In genomic region chr9:136903041-136903554, GRCh38 we compare ENCODE assay signal across 10 cellular contexts. TPM values are rescaled to one million over a fixed set of nuclear protein-coding genes. Genes with fewer than 3 reads are reported as not detected.
A peak's percentile ranks its signal among the peaks of the same experiment; 100 is the strongest.
DNase-seq lines count a peak whose midpoint lies in the region; ATAC-seq and TF ChIP-seq lines count a peak whose summit lies in the region.
"Had no signal": no experiment of that assay in that cellular context is flagged by ENCODE, and none has a peak within 500 bp of the region (broad histone marks: within the 10 kb centered on the region; RNA-seq: fewer than 3 reads in every experiment).

No MANE protein-coding gene starts in this region.

- no peak overlapping the region for H3K4me2 ChIP-seq in mammary epithelial cell (ENCODE audit: insufficient read depth, low read depth, low read length)

- no peaks in the 10 kb centered on the region for H4K20me1 ChIP-seq in mammary epithelial cell (ENCODE audit: insufficient read depth, low read length)

- DNase-seq in activated CD8-positive, alpha-beta memory T cell treated with anti-CD3 and anti-CD28 coated beads, Interleukin-2, amount 10 ng/mL, durations not matched to agents 7 days and 5 days, result no peak
- DNase-seq in activated CD8-positive, alpha-beta memory T cell treated with anti-CD3 and anti-CD28 coated beads, Interleukin-2, amount 50 U/mL, for 4 hours, result no peak
- DNase-seq in mammary epithelial cell (no peak), mucosa of descending colon (peak in 2 of 3 donors; percentile 57 to 58), transverse colon (no peak), endodermal cell (no peak)
- DNase-seq: NK-92 treated with Interleukin-12 subunit alpha and Interleukin-12 subunit beta, amount 100 ng/mL, for 24 hours had no signal

- peaks cover 34% of the 10 kb centered on the region for H3K79me2 ChIP-seq in mammary epithelial cell (ENCODE audit: insufficient read depth, low read length)

- no peaks in the 10 kb centered on the region for H3K27me3 Mint-ChIP-seq in activated CD8-positive, alpha-beta memory T cell treated with anti-CD3 and anti-CD28 coated beads, Interleukin-2, amount 10 ng/mL, durations not matched to agents 7 days and 5 days
- no peaks in the 10 kb centered on the region for H3K27me3 Mint-ChIP-seq in endodermal cell (ENCODE audit: insufficient read depth)

- no peak overlapping the region for H3K4me3 Mint-ChIP-seq in activated CD8-positive, alpha-beta memory T cell treated with anti-CD3 and anti-CD28 coated beads, Interleukin-2, amount 10 ng/mL, durations not matched to agents 7 days and 5 days
- no peak overlapping the region for H3K4me3 Mint-ChIP-seq in endodermal cell

- CTCF ChIA-PET in activated CD8-positive, alpha-beta memory T cell treated with anti-CD3 and anti-CD28 coated beads, Interleukin-2, amount 10 ng/mL, durations not matched to agents 7 days and 5 days (lab: Charles Lee), result interaction anchor here (0.7 to 2.3 kb wide), 8 partner anchors 22 to 132 kb away, joined by 3 to 14 read pairs (median 6); partner anchors contain the start of genes AJM1, C8G and FBXW5
- CTCF ChIA-PET in mammary epithelial cell (lab: Charles Lee; ENCODE audit: low non-redundant PET), result no interaction called here

- H3K4me1 ChIP-seq in mammary epithelial cell (ENCODE audit: insufficient read depth, low read length) (peaks cover 33% of the 10 kb centered on the region), mucosa of descending colon (ENCODE audit: low read depth) (peaks cover 55% of the 10 kb centered on the region), transverse colon (peaks cover 32 to 61% (median 49%) of the 10 kb centered on the region in 4 donors), endodermal cell (ENCODE audit: control insufficient read depth, insufficient read depth, low read length) (no peaks in the 10 kb centered on the region)

- no peak for TF ChIP-seq POLR2A in transverse colon (IDR thresholded peaks at IDR 0.05)

- H3K27ac Mint-ChIP-seq in activated CD8-positive, alpha-beta memory T cell treated with anti-CD3 and anti-CD28 coated beads, Interleukin-2, amount 10 ng/mL, durations not matched to agents 7 days and 5 days, result peak overlapping the region; percentile 90
- H3K27ac Mint-ChIP-seq in endodermal cell, result no peak overlapping the region

- H3K4me3 ChIP-seq in mammary epithelial cell (replicated peaks in 1 of 3; ENCODE audit: insufficient read depth in 1 of 3, low read depth in 2 of 3, low read length in 3 of 3), result no peak overlapping the region
- H3K4me3 ChIP-seq in mucosa of descending colon, result no peak overlapping the region
- peak overlapping the region in 1 of 4 donors; percentile 2 for H3K4me3 ChIP-seq in transverse colon
- no peak overlapping the region for H3K4me3 ChIP-seq in endodermal cell (ENCODE audit: low read length)

- no peak for ATAC-seq in activated CD8-positive, alpha-beta memory T cell treated with anti-CD3 and anti-CD28 coated beads, Interleukin-2, amount 10 ng/mL, durations not matched to agents 7 days and 5 days
- peak; percentile 6 for ATAC-seq in mucosa of descending colon
- no peak for ATAC-seq in GM18907 (IDR thresholded peaks at IDR 0.05; ENCODE audit: unreplicated experiment)
- no peak for ATAC-seq in HG03521 (IDR thresholded peaks at IDR 0.05; ENCODE audit: unreplicated experiment)

- H3K36me3 ChIP-seq in mammary epithelial cell (ENCODE audit: insufficient read depth, low read length) (peaks cover 2% of the 10 kb centered on the region), mucosa of descending colon (ENCODE audit: low read depth) (no peaks in the 10 kb centered on the region), transverse colon (peaks cover 0 to 1% (median under 1%) of the 10 kb centered on the region in 4 donors), endodermal cell (ENCODE audit: control insufficient read depth, insufficient read depth, low read length) (peaks cover 87% of the 10 kb centered on the region)

- H2AFZ ChIP-seq in mammary epithelial cell (ENCODE audit: low read depth, low read length), result no peak overlapping the region

- H3K27ac ChIP-seq in mammary epithelial cell (ENCODE audit: insufficient read depth, low read depth, low read length) (peak overlapping the region; percentile 94), transverse colon (peak overlapping the region; percentile 84 to 93 (median 90)), endodermal cell (ENCODE audit: low read depth, low read length) (no peak overlapping the region)

- dilution Hi-C loops in mammary epithelial cell (cut with HindIII; ENCODE audit: low sequenced_read_pairs), result loop anchor here (5.0 kb wide), 1 partner anchor 61 kb away; the partner anchor contains the start of gene AJM1

- intact Hi-C loops in mammary epithelial cell (cut with micrococcal nuclease) (loop anchor here (5.0 kb wide), 2 partner anchors 36 to 111 kb away; partner anchors contain the start of genes EDF1 and TMEM141), mucosa of descending colon (cut with DNase I, micrococcal nuclease) (no loop called here), transverse colon (cut with DNase I; ENCODE audit: low total_unique reads) (no loop called here)

- no peaks in the 10 kb centered on the region for H3K9me3 Mint-ChIP-seq in activated CD8-positive, alpha-beta memory T cell treated with anti-CD3 and anti-CD28 coated beads, Interleukin-2, amount 10 ng/mL, durations not matched to agents 7 days and 5 days (ENCODE audit: low read depth)
- no peaks in the 10 kb centered on the region for H3K9me3 Mint-ChIP-seq in endodermal cell

- H3K4me1 Mint-ChIP-seq in activated CD8-positive, alpha-beta memory T cell treated with anti-CD3 and anti-CD28 coated beads, Interleukin-2, amount 10 ng/mL, durations not matched to agents 7 days and 5 days, result peaks cover 43% of the 10 kb centered on the region
- H3K4me1 Mint-ChIP-seq in endodermal cell, result no peaks in the 10 kb centered on the region

- peaks cover 62% of the 10 kb centered on the region for H3K36me3 Mint-ChIP-seq in activated CD8-positive, alpha-beta memory T cell treated with anti-CD3 and anti-CD28 coated beads, Interleukin-2, amount 10 ng/mL, durations not matched to agents 7 days and 5 days
- peaks cover 73% of the 10 kb centered on the region for H3K36me3 Mint-ChIP-seq in endodermal cell (ENCODE audit: low read depth)

- in situ Hi-C loops in mammary epithelial cell (cut with MboI; ENCODE audit: low sequenced_read_pairs in 2 of 2) (no loop called here), transverse colon (cut with MboI; ENCODE audit: low pct_ligation_motif_present in 1 of 4, low pct_unique_long_range_greater_than_20kb in 1 of 4, low sequenced_read_pairs in 3 of 4) (no loop called here)

- BruUV-seq in mammary epithelial cell (replicated peaks; lab: Mats Ljungman, UMichigan), result no TSS peak

- WGBS in mammary epithelial cell (ENCODE audit: low coverage, missing lambda C conversion rate), result 56% methylated on average over 12 of the region's 12 CpGs
- 40% methylated on average over 12 of the region's 12 CpGs; no CpG with 5 or more reads in 1 of the 2 donors for WGBS in transverse colon (ENCODE audit: low coverage in 1 of 2), 2 donors
- WGBS in endodermal cell (ENCODE audit: insufficient coverage in 1 of 2, insufficient read length in 1 of 2), 2 experiments, result 93% methylated on average over 11 to 12 of the region's 12 CpGs

- H3K9me3 ChIP-seq in mammary epithelial cell (replicated peaks; ENCODE audit: insufficient read depth, low read length) (no peaks in the 10 kb centered on the region), mucosa of descending colon (no peaks in the 10 kb centered on the region), transverse colon (no peaks in the 10 kb centered on the region), endodermal cell (ENCODE audit: control insufficient read depth, low read length) (no peaks in the 10 kb centered on the region)

- H3K27me3 ChIP-seq in mammary epithelial cell (ENCODE audit: insufficient read depth, low read length) (no peaks in the 10 kb centered on the region), transverse colon (no peaks in the 10 kb centered on the region), endodermal cell (ENCODE audit: control insufficient read depth, insufficient read depth, low read length, poor library complexity, severe bottlenecking) (no peaks in the 10 kb centered on the region)

- H3K9ac ChIP-seq in mammary epithelial cell (ENCODE audit: insufficient read depth, low read length), result no peak overlapping the region
- H3K9ac ChIP-seq in endodermal cell (ENCODE audit: extremely low read depth, low read length, poor library complexity, severe bottlenecking), result no peak overlapping the region

- no peak for TF ChIP-seq EP300 in transverse colon (IDR thresholded peaks at IDR 0.05; ENCODE audit: low read depth)

- no peak for TF ChIP-seq CTCF in mammary epithelial cell (conservative IDR thresholded peaks at IDR 0.05 in 1 of 2, IDR thresholded peaks at IDR 0.05 in 1 of 2; ENCODE audit: extremely low read depth in 1 of 2, insufficient read depth in 1 of 2, low read depth in 1 of 2, low read length in 2 of 2)
- no peak for TF ChIP-seq CTCF in mucosa of descending colon (IDR thresholded peaks at IDR 0.05)
- TF ChIP-seq CTCF in transverse colon (IDR thresholded peaks at IDR 0.05), result no peak
- TF ChIP-seq CTCF in endodermal cell (conservative IDR thresholded peaks at IDR 0.05), result no peak

RNA-seq across cellular contexts. Expression of gene TRAF2, which starts 16.8 kb away (rescaled TPM):
- 10 to 100 TPM; 58.4 to 67.6 TPM for total RNA-seq in activated CD8-positive, alpha-beta memory T cell treated with anti-CD3 and anti-CD28 coated beads, Interleukin-2, amount 10 ng/mL, durations not matched to agents 7 days and 5 days
- 10 to 100 TPM in 1 of 2 donors, 1 to 10 TPM in 1; 8.3 to 27.8 TPM for total RNA-seq in mammary epithelial cell
- 18.4 TPM for polyA plus RNA-seq in mammary epithelial cell
- polyA minus RNA-seq in mammary epithelial cell, result 24.0 TPM
- 10 to 100 TPM; 19.6 to 28.2 (median 21.1) TPM for total RNA-seq in mucosa of descending colon
- total RNA-seq in transverse colon, result 10 to 100 TPM; 12.5 to 60.6 (median 13.8) TPM
- total RNA-seq in endodermal cell, result 10 to 100 TPM; 45.9 to 55.1 TPM
- polyA plus RNA-seq in endodermal cell (2013, experiment 1 of 2), result 20.1 TPM
- 20.4 TPM for polyA plus RNA-seq in endodermal cell (2013, experiment 2 of 2)

RNA-seq across cellular contexts. Expression of gene EDF1, which starts 37.0 kb away (rescaled TPM):
- total RNA-seq in activated CD8-positive, alpha-beta memory T cell treated with anti-CD3 and anti-CD28 coated beads, Interleukin-2, amount 10 ng/mL, durations not matched to agents 7 days and 5 days, result 100 to 1,000 TPM; 283 to 360 TPM
- total RNA-seq in mammary epithelial cell (100 to 1,000 TPM; 146 to 357 TPM), mucosa of descending colon (100 to 1,000 TPM; 311 to 445 (median 397) TPM), transverse colon (100 to 1,000 TPM; 353 to 618 (median 555) TPM), endodermal cell (100 to 1,000 TPM; 326 to 339 TPM)
- polyA plus RNA-seq in mammary epithelial cell, result 322 TPM
- polyA minus RNA-seq in mammary epithelial cell, result 138 TPM
- 226 TPM for polyA plus RNA-seq in endodermal cell (2013, experiment 1 of 2)
- 225 TPM for polyA plus RNA-seq in endodermal cell (2013, experiment 2 of 2)

RNA-seq across cellular contexts. Expression of gene FBXW5, which starts 41.4 kb away (rescaled TPM):
- total RNA-seq in activated CD8-positive, alpha-beta memory T cell treated with anti-CD3 and anti-CD28 coated beads, Interleukin-2, amount 10 ng/mL, durations not matched to agents 7 days and 5 days, result 100 to 1,000 TPM; 106 to 107 TPM
- 100 to 1,000 TPM in 1 of 2 donors, 10 to 100 TPM in 1; 79.7 to 107 TPM for total RNA-seq in mammary epithelial cell
- 72.2 TPM for polyA plus RNA-seq in mammary epithelial cell
- 54.9 TPM for polyA minus RNA-seq in mammary epithelial cell
- total RNA-seq in mucosa of descending colon, result 100 to 1,000 TPM; 127 to 197 (median 142) TPM
- 100 to 1,000 TPM; 294 to 820 (median 446) TPM for total RNA-seq in transverse colon
- 10 to 100 TPM; 64.2 to 76.5 TPM for total RNA-seq in endodermal cell
- 50.4 TPM for polyA plus RNA-seq in endodermal cell (2013, experiment 1 of 2)
- polyA plus RNA-seq in endodermal cell (2013, experiment 2 of 2), result 46.9 TPM

RNA-seq across cellular contexts. Expression of gene C8G, which starts 41.9 kb away (rescaled TPM):
- 1 to 10 TPM in 1 of 2 experiments, not detected in 1; 1.7 TPM for total RNA-seq in activated CD8-positive, alpha-beta memory T cell treated with anti-CD3 and anti-CD28 coated beads, Interleukin-2, amount 10 ng/mL, durations not matched to agents 7 days and 5 days
- total RNA-seq in mammary epithelial cell (1 to 10 TPM in 1 of 2 donors, under 1 TPM in 1; 0.50 to 2.8 TPM), mucosa of descending colon (10 to 100 TPM in 2 of 3 donors, 1 to 10 TPM in 1; 3.2 to 15.4 (median 10.4) TPM), transverse colon (1 to 10 TPM in 3 of 4 donors, not detected in 1; 4.3 to 7.9 (median 6.4) TPM), endodermal cell (1 to 10 TPM; 1.2 to 1.6 TPM)
- 0.39 TPM for polyA plus RNA-seq in mammary epithelial cell
- polyA minus RNA-seq in mammary epithelial cell, result not detected
- not detected for polyA plus RNA-seq in endodermal cell (2013, experiment 1 of 2)
- not detected for polyA plus RNA-seq in endodermal cell (2013, experiment 2 of 2)
- total RNA-seq: dermis blood vessel endothelial cell had no signal

RNA-seq across cellular contexts. Expression of gene LCN12, which starts 49.0 kb away (rescaled TPM):
- 1 to 10 TPM in 1 of 2 experiments, under 1 TPM in 1; 0.68 to 1.2 TPM for total RNA-seq in activated CD8-positive, alpha-beta memory T cell treated with anti-CD3 and anti-CD28 coated beads, Interleukin-2, amount 10 ng/mL, durations not matched to agents 7 days and 5 days
- total RNA-seq in mammary epithelial cell, result under 1 TPM in 1 of 2 donors, not detected in 1; 0.68 TPM
- polyA plus RNA-seq in mammary epithelial cell, result 0.09 TPM
- not detected for polyA minus RNA-seq in mammary epithelial cell
- 10 to 100 TPM in 1 of 3 donors, 1 to 10 TPM in 2; 6.8 to 10.7 (median 7.6) TPM for total RNA-seq in mucosa of descending colon
- total RNA-seq in transverse colon, result 10 to 100 TPM in 1 of 4 donors, 1 to 10 TPM in 3; 1.2 to 52.7 (median 5.5) TPM
- 1 to 10 TPM; 2.1 to 4.4 TPM for total RNA-seq in endodermal cell
- polyA plus RNA-seq in endodermal cell (2013, experiment 1 of 2), result 0.85 TPM
- polyA plus RNA-seq in endodermal cell (2013, experiment 2 of 2), result 0.41 TPM
- total RNA-seq: dermis blood vessel endothelial cell had no signal

Comparison
In these comparisons a context has a peak if more than half of its experiments do, and no peak if none do; other contexts are left out.
1. DNase-seq: peak in mucosa of descending colon (2 of 3); none in activated CD8-positive, alpha-beta memory T cell treated with anti-CD3 and anti-CD28 coated beads, Interleukin-2, amount 10 ng/mL, durations not matched to agents 7 days and 5 days (single experiment), activated CD8-positive, alpha-beta memory T cell treated with anti-CD3 and anti-CD28 coated beads, Interleukin-2, amount 50 U/mL, for 4 hours (single experiment), mammary epithelial cell (single experiment), transverse colon (single experiment) and endodermal cell (single experiment).